ENCODE assay signal across 13 cellular contexts in genomic region chr21:36693144-36694040, GRCh38. TPM values are rescaled to one million over a fixed set of nuclear protein-coding genes. Genes with fewer than 3 reads are reported as not detected.
DNase-seq lines count a peak whose midpoint lies in the region; ATAC-seq, FAIRE-seq and TF ChIP-seq lines count a peak whose summit lies in the region.
"Had no signal": no experiment of that assay in that cellular context is flagged by ENCODE, and none has a peak within 500 bp of the region (broad histone marks: within the 10 kb centered on the region; RNA-seq: fewer than 3 reads in every experiment).

No MANE protein-coding gene starts in this region.

- peaks cover 12% of the 10 kb centered on the region for H3K9me3 ChIP-seq in WERI-Rb-1 (ENCODE audit: severe bottlenecking)
- no peaks in the 10 kb centered on the region for H3K9me3 ChIP-seq in iPS-15b (ENCODE audit: control insufficient read depth, insufficient read depth, low read length)
- H3K9me3 ChIP-seq: psoas muscle, testis had no signal

- no peak overlapping the region for H3K27ac ChIP-seq in WERI-Rb-1
- H3K27ac ChIP-seq: psoas muscle, testis had no signal

- peaks cover 84% of the 10 kb centered on the region for H3K27me3 Mint-ChIP-seq in activated T-cell treated with anti-CD3 and anti-CD28 coated beads, Interleukin-2, amount 50 U/mL, for 72 hours (ENCODE audit: low read depth)
- H3K27me3 Mint-ChIP-seq in activated T-cell treated with anti-CD3 and anti-CD28 coated beads, Interleukin-2, amount 50 U/mL, for 4 hours (ENCODE audit: low read depth): peaks cover 82% of the 10 kb centered on the region

- peak overlapping the region; percentile 47 for H3K27ac Mint-ChIP-seq in activated T-cell treated with anti-CD3 and anti-CD28 coated beads, Interleukin-2, amount 50 U/mL, for 72 hours
- H3K27ac Mint-ChIP-seq: T-helper 17 cell had no signal

- TF ChIP-seq CTCF in WERI-Rb-1 (IDR thresholded peaks at IDR 0.05; ENCODE audit: low read depth, low read length) (peak; percentile 89), omental fat pad (IDR thresholded peaks at IDR 0.05) (no peak)

- H3K4me3 Mint-ChIP-seq in activated T-cell treated with anti-CD3 and anti-CD28 coated beads, Interleukin-2, amount 50 U/mL, for 72 hours: peak overlapping the region; percentile 20 to 28
- H3K4me3 Mint-ChIP-seq in activated T-cell treated with anti-CD3 and anti-CD28 coated beads, Interleukin-2, amount 50 U/mL, for 4 hours: no peak overlapping the region

- no peaks in the 10 kb centered on the region for H3K36me3 ChIP-seq in WERI-Rb-1
- no peaks in the 10 kb centered on the region for H3K36me3 ChIP-seq in iPS-15b (ENCODE audit: control insufficient read depth, insufficient read depth, low read length)

- no peaks in the 10 kb centered on the region for H3K9me3 Mint-ChIP-seq in activated T-cell treated with anti-CD3 and anti-CD28 coated beads, Interleukin-2, amount 50 U/mL, for 72 hours
- no peaks in the 10 kb centered on the region for H3K9me3 Mint-ChIP-seq in activated T-cell treated with anti-CD3 and anti-CD28 coated beads, Interleukin-2, amount 50 U/mL, for 4 hours

- H3K4me1 Mint-ChIP-seq in activated T-cell treated with anti-CD3 and anti-CD28 coated beads, Interleukin-2, amount 50 U/mL, for 72 hours (ENCODE audit: low read depth): peaks cover 17% of the 10 kb centered on the region
- H3K4me1 Mint-ChIP-seq in activated T-cell treated with anti-CD3 and anti-CD28 coated beads, Interleukin-2, amount 50 U/mL, for 4 hours (ENCODE audit: low read depth): peaks cover 7% of the 10 kb centered on the region

- H3K27me3 ChIP-seq in WERI-Rb-1 (ENCODE audit: insufficient read depth, low read depth, severe bottlenecking): peaks cover 93% of the 10 kb centered on the region
- H3K27me3 ChIP-seq in iPS-15b (ENCODE audit: control insufficient read depth, insufficient read depth, low read length): peaks cover 97% of the 10 kb centered on the region
- H3K27me3 ChIP-seq: testis had no signal

- H3K4me1 ChIP-seq in iPS-15b (ENCODE audit: control insufficient read depth, insufficient read depth, low read length): no peaks in the 10 kb centered on the region

- ATAC-seq in activated T-cell treated with anti-CD3 and anti-CD28 coated beads, Interleukin-2, amount 50 U/mL, for 72 hours (replicated peaks in 1 of 2): no peak
- ATAC-seq in activated T-cell treated with anti-CD3 and anti-CD28 coated beads, Interleukin-2, amount 50 U/mL, for 4 hours: no peak
- ATAC-seq in omental fat pad (ENCODE audit: low FRiP score): no peak
- ATAC-seq: psoas muscle, T-helper 17 cell had no signal

- H3K36me3 Mint-ChIP-seq in activated T-cell treated with anti-CD3 and anti-CD28 coated beads, Interleukin-2, amount 50 U/mL, for 72 hours (ENCODE audit: insufficient read depth in 2 of 2): peaks cover 0 to 1% of the 10 kb centered on the region in 2 donors
- H3K36me3 Mint-ChIP-seq in activated T-cell treated with anti-CD3 and anti-CD28 coated beads, Interleukin-2, amount 50 U/mL, for 4 hours (ENCODE audit: insufficient read depth): no peaks in the 10 kb centered on the region

- no peak for FAIRE-seq in RCC 7860 (lab: Jason Lieb, UNC)

- H3K9ac ChIP-seq in iPS-15b (ENCODE audit: low read depth, low read length): no peak overlapping the region

- peak overlapping the region; percentile 38 for H3K4me3 ChIP-seq in WERI-Rb-1 (ENCODE audit: low read depth, low read length)
- H3K4me3 ChIP-seq in iPS-15b (ENCODE audit: low read depth, low read length): peak overlapping the region; percentile 37
- peak overlapping the region; percentile 5 for H3K4me3 ChIP-seq in skeletal muscle cell (ENCODE audit: low read depth, low read length)
- H3K4me3 ChIP-seq: psoas muscle, testis had no signal

- DNase-seq in activated T-cell treated with anti-CD3 and anti-CD28 coated beads, Interleukin-2, amount 50 U/mL, for 72 hours: peak in 1 of 2 donors; percentile 15
- no peak for DNase-seq in activated T-cell treated with anti-CD3 and anti-CD28 coated beads, Interleukin-2, amount 50 U/mL, for 4 hours
- DNase-seq in WERI-Rb-1 (peak; percentile 45), skeletal muscle cell (ENCODE audit: low read depth) (no peak), RCC 7860 (ENCODE audit: low spot score) (no peak), hippocampal formation (lab: John Stamatoyannopoulos, UW) (no peak), omental fat pad (ENCODE audit: low spot score) (no peak)
- DNase-seq: NCI-H1105 treated with DMSO at 0.1 percent for 48 hours; NK-92 treated with Interleukin-12 subunit alpha and Interleukin-12 subunit beta, amount 100 ng/mL, for 24 hours; psoas muscle; T-helper 17 cell; testis had no signal

RNA-seq across cellular contexts. Expression of gene SIM2, which starts 5.5 kb away (rescaled TPM):
- total RNA-seq in activated T-cell treated with anti-CD3 and anti-CD28 coated beads, Interleukin-2, amount 50 U/mL, for 72 hours: 1 to 10 TPM; 1.9 to 4.1 TPM
- under 1 TPM in 2 of 3 donors, not detected in 1; 0.18 to 0.24 TPM for total RNA-seq in activated T-cell treated with anti-CD3 and anti-CD28 coated beads, Interleukin-2, amount 50 U/mL, for 4 hours
- total RNA-seq in omental fat pad: 1 to 10 TPM in 1 of 4 donors, not detected in 3; 3.2 TPM
- total RNA-seq: T-helper 17 cell had no signal
